ENCODE assay signal across 1 cellular context in the genomic region with DNA sequence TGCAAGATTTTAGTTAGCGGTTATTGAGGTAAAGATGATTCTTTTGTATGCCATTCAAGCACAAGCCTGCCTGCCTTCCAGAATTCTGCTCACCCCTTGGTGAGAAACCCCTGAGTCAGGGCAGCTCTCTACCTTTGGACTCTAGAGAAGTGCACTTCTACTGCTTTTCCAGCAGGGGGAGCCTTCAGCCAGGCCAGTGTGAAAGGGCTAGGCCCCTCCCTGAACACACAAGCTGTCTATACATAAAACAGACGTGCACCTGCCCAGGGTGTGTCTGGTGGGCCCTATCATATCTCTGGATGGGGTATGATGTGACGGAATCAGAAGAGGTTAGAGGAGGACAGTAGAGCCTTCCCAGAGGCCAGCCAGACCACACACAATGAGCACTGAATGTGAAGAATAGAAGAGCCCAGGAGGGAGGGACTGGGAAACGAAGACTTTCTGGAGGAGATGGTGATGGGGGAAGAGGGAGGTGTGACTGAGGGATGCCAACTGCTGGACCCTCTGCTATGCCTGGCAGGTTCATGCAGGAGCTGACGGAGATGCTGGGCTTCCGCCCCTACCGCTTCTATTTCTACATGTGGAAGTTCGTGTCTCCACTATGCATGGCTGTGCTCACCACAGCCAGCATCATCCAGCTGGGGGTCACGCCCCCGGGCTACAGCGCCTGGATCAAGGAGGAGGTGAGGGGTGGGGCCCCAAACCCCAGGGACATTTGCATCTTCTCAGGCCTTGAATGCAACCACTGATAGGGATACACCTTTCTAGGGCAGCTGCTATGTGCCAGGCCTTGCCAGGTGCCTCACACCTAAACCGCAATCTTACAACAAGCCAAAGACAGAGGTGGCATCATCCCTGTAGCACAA.
TF ChIP-seq lines count a peak whose summit lies in the region.

No MANE protein-coding gene starts in this region.

TF ChIP-seq in K562, 482 proteins besides CTCF, POLR2A, EP300 and RAD21 (continued from another document):
- TF ChIP-seq, protein P1, sequence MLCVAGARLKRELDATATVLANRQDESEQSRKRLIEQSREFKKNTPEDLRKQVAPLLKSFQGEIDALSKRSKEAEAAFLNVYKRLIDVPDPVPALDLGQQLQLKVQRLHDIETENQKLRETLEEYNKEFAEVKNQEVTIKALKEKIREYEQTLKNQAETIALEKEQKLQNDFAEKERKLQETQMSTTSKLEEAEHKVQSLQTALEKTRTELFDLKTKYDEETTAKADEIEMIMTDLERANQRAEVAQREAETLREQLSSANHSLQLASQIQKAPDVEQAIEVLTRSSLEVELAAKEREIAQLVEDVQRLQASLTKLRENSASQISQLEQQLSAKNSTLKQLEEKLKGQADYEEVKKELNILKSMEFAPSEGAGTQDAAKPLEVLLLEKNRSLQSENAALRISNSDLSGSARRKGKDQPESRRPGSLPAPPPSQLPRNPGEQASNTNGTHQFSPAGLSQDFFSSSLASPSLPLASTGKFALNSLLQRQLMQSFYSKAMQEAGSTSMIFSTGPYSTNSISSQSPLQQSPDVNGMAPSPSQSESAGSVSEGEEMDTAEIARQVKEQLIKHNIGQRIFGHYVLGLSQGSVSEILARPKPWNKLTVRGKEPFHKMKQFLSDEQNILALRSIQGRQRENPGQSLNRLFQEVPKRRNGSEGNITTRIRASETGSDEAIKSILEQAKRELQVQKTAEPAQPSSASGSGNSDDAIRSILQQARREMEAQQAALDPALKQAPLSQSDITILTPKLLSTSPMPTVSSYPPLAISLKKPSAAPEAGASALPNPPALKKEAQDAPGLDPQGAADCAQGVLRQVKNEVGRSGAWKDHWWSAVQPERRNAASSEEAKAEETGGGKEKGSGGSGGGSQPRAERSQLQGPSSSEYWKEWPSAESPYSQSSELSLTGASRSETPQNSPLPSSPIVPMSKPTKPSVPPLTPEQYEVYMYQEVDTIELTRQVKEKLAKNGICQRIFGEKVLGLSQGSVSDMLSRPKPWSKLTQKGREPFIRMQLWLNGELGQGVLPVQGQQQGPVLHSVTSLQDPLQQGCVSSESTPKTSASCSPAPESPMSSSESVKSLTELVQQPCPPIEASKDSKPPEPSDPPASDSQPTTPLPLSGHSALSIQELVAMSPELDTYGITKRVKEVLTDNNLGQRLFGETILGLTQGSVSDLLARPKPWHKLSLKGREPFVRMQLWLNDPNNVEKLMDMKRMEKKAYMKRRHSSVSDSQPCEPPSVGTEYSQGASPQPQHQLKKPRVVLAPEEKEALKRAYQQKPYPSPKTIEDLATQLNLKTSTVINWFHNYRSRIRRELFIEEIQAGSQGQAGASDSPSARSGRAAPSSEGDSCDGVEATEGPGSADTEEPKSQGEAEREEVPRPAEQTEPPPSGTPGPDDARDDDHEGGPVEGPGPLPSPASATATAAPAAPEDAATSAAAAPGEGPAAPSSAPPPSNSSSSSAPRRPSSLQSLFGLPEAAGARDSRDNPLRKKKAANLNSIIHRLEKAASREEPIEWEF (CRISPR knock-in tag; IDR thresholded peaks at IDR 0.05), result no peak
- TF ChIP-seq NRF1 (conservative IDR thresholded peaks at IDR 0.05 in 1 of 2, IDR thresholded peaks at IDR 0.05 in 1 of 2) (0 out of 4 replicates have a peak, but pooled peaks of 1 of the 2 experiments have one; percentile 20), MAFF (IDR thresholded peaks at IDR 0.05; ENCODE audit: low read length) (peak; percentile 30; the same call in 1 of the 2 replicates), RCOR1 (IDR thresholded peaks at IDR 0.05; ENCODE audit: borderline replicate concordance in 1 of 2, low read depth in 2 of 2, low read length in 2 of 2) (peak in 1 of 2 experiments; percentile 52; a peak in 1 of 4 replicates), MCM3 (IDR thresholded peaks at IDR 0.05) (no peak), MAFK (IDR thresholded peaks at IDR 0.05; ENCODE audit: low read length) (peak; percentile 45), CREM (IDR thresholded peaks at IDR 0.05; ENCODE audit: low read depth) (0 out of 2 replicates have a peak, but pooled peaks have one; percentile 30), XRCC5 (IDR thresholded peaks at IDR 0.05; ENCODE audit: low read depth, low read length) (peak; percentile 61; the same call in 1 of the 2 replicates), ZNF512 (tag; IDR thresholded peaks at IDR 0.05) (no peak), ZBTB8A (IDR thresholded peaks at IDR 0.05; ENCODE audit: partially characterized antibody) (no peak), VEZF1 (CRISPR knock-in tag; IDR thresholded peaks at IDR 0.05) (peak; percentile 74), HNRNPUL1 (IDR thresholded peaks at IDR 0.05; ENCODE audit: low read length) (no peak), XRCC3 (IDR thresholded peaks at IDR 0.05) (no peak), EZH2 (IDR thresholded peaks at IDR 0.05; ENCODE audit: borderline replicate concordance, low read depth, low read length) (no peak), TEAD2 (tag; IDR thresholded peaks at IDR 0.05) (no peak), CHCHD3 (CRISPR knock-in tag; IDR thresholded peaks at IDR 0.05) (no peak), SMC3 (conservative IDR thresholded peaks at IDR 0.05; ENCODE audit: insufficient read depth, low read depth, low read length) (peak; percentile 90), ZNF408 (CRISPR knock-in tag; IDR thresholded peaks at IDR 0.05; ENCODE audit: low read depth) (no peak), TFAM (CRISPR knock-in tag; conservative IDR thresholded peaks at IDR 0.05) (no peak), E2F8 (IDR thresholded peaks at IDR 0.05; ENCODE audit: low read depth, partially characterized antibody) (no peak), NEUROD1 (IDR thresholded peaks at IDR 0.05; ENCODE audit: borderline replicate concordance, low read depth, low read length, partially characterized antibody) (peak; percentile 15), ZNF551 (CRISPR knock-in tag; IDR thresholded peaks at IDR 0.05) (no peak), RHOXF2B (CRISPR knock-in tag; conservative IDR thresholded peaks at IDR 0.05) (0 out of 2 replicates have a peak, but pooled peaks have one; percentile 49), CBX2 (IDR thresholded peaks at IDR 0.05; ENCODE audit: insufficient read depth, low read length, poor library complexity, severe bottlenecking) (no peak), MAFG (tag; conservative IDR thresholded peaks at IDR 0.05) (peak; percentile 46; the same call in 1 of the 2 replicates), ZNF316 (IDR thresholded peaks at IDR 0.05) (0 out of 2 replicates have a peak, but pooled peaks have one; percentile 13)
- TF ChIP-seq, protein P2, sequence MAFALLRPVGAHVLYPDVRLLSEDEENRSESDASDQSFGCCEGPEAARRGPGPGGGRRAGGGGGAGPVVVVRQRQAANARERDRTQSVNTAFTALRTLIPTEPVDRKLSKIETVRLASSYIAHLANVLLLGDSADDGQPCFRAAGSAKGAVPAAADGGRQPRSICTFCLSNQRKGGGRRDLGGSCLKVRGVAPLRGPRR (CRISPR knock-in tag; IDR thresholded peaks at IDR 0.05), result no peak
- TF ChIP-seq, protein P3, sequence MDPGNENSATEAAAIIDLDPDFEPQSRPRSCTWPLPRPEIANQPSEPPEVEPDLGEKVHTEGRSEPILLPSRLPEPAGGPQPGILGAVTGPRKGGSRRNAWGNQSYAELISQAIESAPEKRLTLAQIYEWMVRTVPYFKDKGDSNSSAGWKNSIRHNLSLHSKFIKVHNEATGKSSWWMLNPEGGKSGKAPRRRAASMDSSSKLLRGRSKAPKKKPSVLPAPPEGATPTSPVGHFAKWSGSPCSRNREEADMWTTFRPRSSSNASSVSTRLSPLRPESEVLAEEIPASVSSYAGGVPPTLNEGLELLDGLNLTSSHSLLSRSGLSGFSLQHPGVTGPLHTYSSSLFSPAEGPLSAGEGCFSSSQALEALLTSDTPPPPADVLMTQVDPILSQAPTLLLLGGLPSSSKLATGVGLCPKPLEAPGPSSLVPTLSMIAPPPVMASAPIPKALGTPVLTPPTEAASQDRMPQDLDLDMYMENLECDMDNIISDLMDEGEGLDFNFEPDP (CRISPR knock-in tag; IDR thresholded peaks at IDR 0.05), result no peak
